Comparison of ENCODE assay signal across 10 cellular contexts in genomic region chr4:119025440-119025839, GRCh38.
DNase-seq lines count a peak whose midpoint lies in the region; ATAC-seq and TF ChIP-seq lines count a peak whose summit lies in the region.
"Had no signal": no experiment of that assay in that cellular context is flagged by ENCODE, and none has a peak within 500 bp of the region (broad histone marks: within the 10 kb centered on the region; RNA-seq: fewer than 3 reads in every experiment).

No MANE protein-coding gene starts in this region.

- H3K4me1 Mint-ChIP-seq in CD4-positive, alpha-beta memory T cell = no peaks in the 10 kb centered on the region

- no peaks in the 10 kb centered on the region for H3K4me1 ChIP-seq in CD4-positive, alpha-beta memory T cell (ENCODE audit: insufficient read depth, low read length)

- H3K4me3 ChIP-seq in epithelial cell of esophagus (ENCODE audit: low read length) = peak overlapping the region; percentile 26
- H3K4me3 ChIP-seq in CD4-positive, alpha-beta memory T cell (ENCODE audit: low read length in 2 of 2) = no peak overlapping the region

- H3K36me3 Mint-ChIP-seq in CD4-positive, alpha-beta memory T cell = no peaks in the 10 kb centered on the region

- CTCF ChIA-PET in CD4-positive, alpha-beta memory T cell (lab: Charles Lee; ENCODE audit: partially characterized antibody) = interaction anchor here (3.2 kb wide), 1 partner anchor 17 kb away, joined by 13 read pairs; no protein-coding TSS in a partner anchor

- intact Hi-C loops in CD4-positive, alpha-beta memory T cell (cut with micrococcal nuclease) = no loop called here

- H3K4me3 Mint-ChIP-seq in CD4-positive, alpha-beta memory T cell = no peak overlapping the region

- peak; percentile 50 for ATAC-seq in omental fat pad (ENCODE audit: low FRiP score)

- H3K27ac Mint-ChIP-seq in CD4-positive, alpha-beta memory T cell = no peak overlapping the region

- no peaks in the 10 kb centered on the region for H3K9me3 Mint-ChIP-seq in CD4-positive, alpha-beta memory T cell

- no peaks in the 10 kb centered on the region for H3K27me3 ChIP-seq in CD4-positive, alpha-beta memory T cell (ENCODE audit: insufficient read depth, low read length)

- peak; percentile 36 for DNase-seq in AG20443 (ENCODE audit: low spot score)
- peak; percentile 72 for DNase-seq in OCI-M1 (lab: John Stamatoyannopoulos, UW)
- DNase-seq in epithelial cell of esophagus (ENCODE audit: low read depth) = peak; percentile 90
- peak; percentile 75 for DNase-seq in omental fat pad (ENCODE audit: low spot score)
- DNase-seq in NCI-H526 (lab: John Stamatoyannopoulos, UW) = no peak
- no peak for DNase-seq in DMS 273 treated with DMSO at 0.1 percent for 48 hours (lab: John Stamatoyannopoulos, UW)
- DNase-seq in CD4-positive, alpha-beta memory T cell = no peak
- no peak for DNase-seq in foreskin melanocyte
- DNase-seq: activated effector memory CD4-positive, alpha-beta T cell treated with anti-CD3 and anti-CD28 coated beads, Interleukin-2, amount 50 U/mL, for 16 hours; NCI-H2029 had no signal

- no peak for TF ChIP-seq CTCF in epithelial cell of esophagus (IDR thresholded peaks at IDR 0.05; ENCODE audit: insufficient read depth, low read depth, low read length, missing control alignments)
- no peak for TF ChIP-seq CTCF in omental fat pad (IDR thresholded peaks at IDR 0.05)

- no peaks in the 10 kb centered on the region for H3K9me3 ChIP-seq in CD4-positive, alpha-beta memory T cell (ENCODE audit: control insufficient read depth in 1 of 2, low read length in 2 of 2)

- POLR2A ChIA-PET in CD4-positive, alpha-beta memory T cell (lab: Charles Lee; ENCODE audit: partially characterized antibody) = no interaction called here

- no peaks in the 10 kb centered on the region for H3K36me3 ChIP-seq in CD4-positive, alpha-beta memory T cell (ENCODE audit: insufficient read depth, low read length)

- H3K27me3 Mint-ChIP-seq in CD4-positive, alpha-beta memory T cell = peaks cover 3 to 9% of the 10 kb centered on the region in 2 donors

- H3K27ac ChIP-seq in CD4-positive, alpha-beta memory T cell (ENCODE audit: low read depth, low read length) = no peak overlapping the region

Comparison
In these comparisons a context has a peak if more than half of its experiments do, and no peak if none do; other contexts are left out.
1. DNase-seq: peak in AG20443 (single experiment), OCI-M1 (single experiment), epithelial cell of esophagus (single experiment) and omental fat pad (single experiment); none in NCI-H526 (0 of 2), DMS 273 treated with DMSO at 0.1 percent for 48 hours (single experiment), CD4-positive, alpha-beta memory T cell (0 of 5) and foreskin melanocyte (single experiment).